In genomic region chr5:1244976-1245375, GRCh38 we compare ENCODE assay signal across 2 cellular contexts.
TF ChIP-seq lines count a peak whose summit lies in the region.

No MANE protein-coding gene starts in this region.

TF ChIP-seq in SK-N-SH, 30 proteins besides CTCF, POLR2A, EP300 and RAD21 (continued from another document):
- TF ChIP-seq TEAD4 (IDR thresholded peaks at IDR 0.05; ENCODE audit: borderline replicate concordance, insufficient read depth) (no peak), GATA2 (CRISPR knock-in tag; IDR thresholded peaks at IDR 0.05) (no peak), FOSL2 (IDR thresholded peaks at IDR 0.05; ENCODE audit: borderline replicate concordance, low read depth) (no peak), CHD2 (IDR thresholded peaks at IDR 0.05; ENCODE audit: low read length, partially characterized antibody) (no peak), TCF12 (IDR thresholded peaks at IDR 0.05) (no peak), JUND (IDR thresholded peaks at IDR 0.05) (no peak), MAX (IDR thresholded peaks at IDR 0.05; ENCODE audit: low read depth) (no peak), GABPA (IDR thresholded peaks at IDR 0.05; ENCODE audit: low read depth) (no peak), IRF3 (IDR thresholded peaks at IDR 0.05; ENCODE audit: low read depth, low read length) (no peak), YY1 (IDR thresholded peaks at IDR 0.05; ENCODE audit: low read depth) (no peak), SIN3A (IDR thresholded peaks at IDR 0.05; ENCODE audit: borderline replicate concordance, low read depth, low read length) (no peak), REST (IDR thresholded peaks at IDR 0.05; ENCODE audit: low read depth, low read length) (no peak), POLR2AphosphoS5 (IDR thresholded peaks at IDR 0.05; ENCODE audit: low read depth, low read length) (no peak)

TF ChIP-seq in SK-N-SH treated with all-trans-retinoic acid at 6 μM for 48 hours, 23 proteins besides CTCF, POLR2A, EP300 and RAD21 (continued from another document):
- no peak for TF ChIP-seq CSRNP3 (CRISPR knock-in tag; IDR thresholded peaks at IDR 0.05)
- no peak for TF ChIP-seq OSR1 (CRISPR knock-in tag; IDR thresholded peaks at IDR 0.05)
- no peak for TF ChIP-seq TCF4 (CRISPR knock-in tag; IDR thresholded peaks at IDR 0.05; ENCODE audit: borderline replicate concordance)
- no peak for TF ChIP-seq ZFP30 (CRISPR knock-in tag; IDR thresholded peaks at IDR 0.05)
- no peak for TF ChIP-seq ZFP3 (CRISPR knock-in tag; IDR thresholded peaks at IDR 0.05)
- TF ChIP-seq, protein P1, sequence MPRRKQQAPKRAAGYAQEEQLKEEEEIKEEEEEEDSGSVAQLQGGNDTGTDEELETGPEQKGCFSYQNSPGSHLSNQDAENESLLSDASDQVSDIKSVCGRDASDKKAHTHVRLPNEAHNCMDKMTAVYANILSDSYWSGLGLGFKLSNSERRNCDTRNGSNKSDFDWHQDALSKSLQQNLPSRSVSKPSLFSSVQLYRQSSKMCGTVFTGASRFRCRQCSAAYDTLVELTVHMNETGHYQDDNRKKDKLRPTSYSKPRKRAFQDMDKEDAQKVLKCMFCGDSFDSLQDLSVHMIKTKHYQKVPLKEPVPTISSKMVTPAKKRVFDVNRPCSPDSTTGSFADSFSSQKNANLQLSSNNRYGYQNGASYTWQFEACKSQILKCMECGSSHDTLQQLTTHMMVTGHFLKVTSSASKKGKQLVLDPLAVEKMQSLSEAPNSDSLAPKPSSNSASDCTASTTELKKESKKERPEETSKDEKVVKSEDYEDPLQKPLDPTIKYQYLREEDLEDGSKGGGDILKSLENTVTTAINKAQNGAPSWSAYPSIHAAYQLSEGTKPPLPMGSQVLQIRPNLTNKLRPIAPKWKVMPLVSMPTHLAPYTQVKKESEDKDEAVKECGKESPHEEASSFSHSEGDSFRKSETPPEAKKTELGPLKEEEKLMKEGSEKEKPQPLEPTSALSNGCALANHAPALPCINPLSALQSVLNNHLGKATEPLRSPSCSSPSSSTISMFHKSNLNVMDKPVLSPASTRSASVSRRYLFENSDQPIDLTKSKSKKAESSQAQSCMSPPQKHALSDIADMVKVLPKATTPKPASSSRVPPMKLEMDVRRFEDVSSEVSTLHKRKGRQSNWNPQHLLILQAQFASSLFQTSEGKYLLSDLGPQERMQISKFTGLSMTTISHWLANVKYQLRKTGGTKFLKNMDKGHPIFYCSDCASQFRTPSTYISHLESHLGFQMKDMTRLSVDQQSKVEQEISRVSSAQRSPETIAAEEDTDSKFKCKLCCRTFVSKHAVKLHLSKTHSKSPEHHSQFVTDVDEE (CRISPR knock-in tag; IDR thresholded peaks at IDR 0.05): no peak
- TF ChIP-seq, protein P2, sequence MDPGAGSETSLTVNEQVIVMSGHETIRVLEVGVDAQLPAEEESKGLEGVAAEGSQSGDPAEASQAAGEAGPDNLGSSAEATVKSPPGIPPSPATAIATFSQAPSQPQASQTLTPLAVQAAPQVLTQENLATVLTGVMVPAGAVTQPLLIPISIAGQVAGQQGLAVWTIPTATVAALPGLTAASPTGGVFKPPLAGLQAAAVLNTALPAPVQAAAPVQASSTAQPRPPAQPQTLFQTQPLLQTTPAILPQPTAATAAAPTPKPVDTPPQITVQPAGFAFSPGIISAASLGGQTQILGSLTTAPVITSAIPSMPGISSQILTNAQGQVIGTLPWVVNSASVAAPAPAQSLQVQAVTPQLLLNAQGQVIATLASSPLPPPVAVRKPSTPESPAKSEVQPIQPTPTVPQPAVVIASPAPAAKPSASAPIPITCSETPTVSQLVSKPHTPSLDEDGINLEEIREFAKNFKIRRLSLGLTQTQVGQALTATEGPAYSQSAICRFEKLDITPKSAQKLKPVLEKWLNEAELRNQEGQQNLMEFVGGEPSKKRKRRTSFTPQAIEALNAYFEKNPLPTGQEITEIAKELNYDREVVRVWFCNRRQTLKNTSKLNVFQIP (CRISPR knock-in tag; IDR thresholded peaks at IDR 0.05; ENCODE audit: borderline replicate concordance, low read depth): no peak
- no peak for TF ChIP-seq CSDC2 (CRISPR knock-in tag; IDR thresholded peaks at IDR 0.05)
- no peak for TF ChIP-seq TOX (CRISPR knock-in tag; IDR thresholded peaks at IDR 0.05; ENCODE audit: borderline replicate concordance)
- no peak for TF ChIP-seq ZNF565 (CRISPR knock-in tag; conservative IDR thresholded peaks at IDR 0.05; ENCODE audit: low read depth)
- TF ChIP-seq BACH2 (CRISPR knock-in tag; IDR thresholded peaks at IDR 0.05; ENCODE audit: borderline replicate concordance): no peak
- no peak for TF ChIP-seq ZNF8 (CRISPR knock-in tag; IDR thresholded peaks at IDR 0.05)
- no peak for TF ChIP-seq ZNF70 (CRISPR knock-in tag; IDR thresholded peaks at IDR 0.05)
TF ChIP-seq in SK-N-SH treated with all-trans-retinoic acid at 6 μM for 48 hours: peak in this region for 0.
